10 cellular contexts compared by ENCODE assay signal in genomic region chr11:65170058-65170534, GRCh38. TPM values are rescaled to one million over a fixed set of nuclear protein-coding genes. Genes with fewer than 3 reads are reported as not detected.
A peak's percentile ranks its signal among the peaks of the same experiment; 100 is the strongest.
DNase-seq lines count a peak whose midpoint lies in the region; ATAC-seq and TF ChIP-seq lines count a peak whose summit lies in the region.
"Had no signal": no experiment of that assay in that cellular context is flagged by ENCODE, and none has a peak within 500 bp of the region (broad histone marks: within the 10 kb centered on the region; RNA-seq: fewer than 3 reads in every experiment).

A gene with protein sequence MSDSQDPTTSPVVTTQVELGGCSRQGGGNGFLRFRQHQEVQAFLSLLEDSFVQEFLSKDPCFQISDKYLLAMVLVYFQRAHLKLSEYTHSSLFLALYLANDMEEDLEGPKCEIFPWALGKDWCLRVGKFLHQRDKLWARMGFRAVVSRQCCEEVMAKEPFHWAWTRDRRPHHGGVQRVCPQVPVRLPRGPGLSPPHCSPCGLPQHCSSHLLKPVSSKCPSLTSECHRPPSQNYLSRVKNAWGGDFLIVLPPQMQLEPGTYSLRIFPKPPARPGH (plus strand): TSS chr11:65170233. CDS start chr11:65171358, 1,125 bp downstream.

- H3K27ac Mint-ChIP-seq in activated T-cell treated with anti-CD3 and anti-CD28 coated beads, Interleukin-2, amount 50 U/mL, for 72 hours, result peak within 1 kb of the TSS; percentile 51
- peak within 1 kb of the TSS; percentile 85 to 91 for H3K27ac Mint-ChIP-seq in stimulated activated naive CD8-positive, alpha-beta T cell treated with anti-CD3 and anti-CD28 coated beads, Interleukin-15, amount 100 ng/mL, for 72 hours

- no peaks in the 10 kb centered on the region for H3K36me3 Mint-ChIP-seq in activated T-cell treated with anti-CD3 and anti-CD28 coated beads, Interleukin-2, amount 50 U/mL, for 72 hours (ENCODE audit: insufficient read depth in 2 of 2)

- no peaks in the 10 kb centered on the region for H3K9me3 ChIP-seq in SJSA1 (replicated peaks)
- no peaks in the 10 kb centered on the region for H3K9me3 ChIP-seq in effector memory CD4-positive, alpha-beta T cell (ENCODE audit: control insufficient read depth, low read length)

- H3K9me3 Mint-ChIP-seq in activated T-cell treated with anti-CD3 and anti-CD28 coated beads, Interleukin-2, amount 50 U/mL, for 72 hours, result no peaks in the 10 kb centered on the region
- no peaks in the 10 kb centered on the region for H3K9me3 Mint-ChIP-seq in stimulated activated naive CD8-positive, alpha-beta T cell treated with anti-CD3 and anti-CD28 coated beads, Interleukin-15, amount 100 ng/mL, for 72 hours

- no peak for ATAC-seq in activated T-cell treated with anti-CD3 and anti-CD28 coated beads, Interleukin-2, amount 50 U/mL, for 72 hours (replicated peaks in 1 of 2)
- no peak for ATAC-seq in stimulated activated naive CD8-positive, alpha-beta T cell treated with anti-CD3 and anti-CD28 coated beads, Interleukin-15, amount 100 ng/mL, for 72 hours

- TF ChIP-seq CTCF in fibroblast of villous mesenchyme (IDR thresholded peaks at IDR 0.05; ENCODE audit: insufficient read depth, low read depth, low read length), result no peak

- no peaks in the 10 kb centered on the region for H3K27me3 ChIP-seq in SJSA1 (replicated peaks)
- H3K27me3 ChIP-seq in effector memory CD4-positive, alpha-beta T cell (replicated peaks; ENCODE audit: control insufficient read depth, insufficient read depth, low read length, poor library complexity, severe bottlenecking), result no peaks in the 10 kb centered on the region

- H3K4me3 ChIP-seq in SJSA1 (no peak within 1 kb of the TSS), fibroblast of villous mesenchyme (ENCODE audit: low read depth, low read length) (no peak within 1 kb of the TSS)
- no peak within 1 kb of the TSS for H3K4me3 ChIP-seq in effector memory CD4-positive, alpha-beta T cell (ENCODE audit: insufficient read depth, low read depth, low read length, poor library complexity, severe bottlenecking)

- no peaks in the 10 kb centered on the region for H3K27me3 Mint-ChIP-seq in activated T-cell treated with anti-CD3 and anti-CD28 coated beads, Interleukin-2, amount 50 U/mL, for 72 hours (ENCODE audit: low read depth)
- H3K27me3 Mint-ChIP-seq in stimulated activated naive CD8-positive, alpha-beta T cell treated with anti-CD3 and anti-CD28 coated beads, Interleukin-15, amount 100 ng/mL, for 72 hours, result no peaks in the 10 kb centered on the region

- peak within 1 kb of the TSS; percentile 66 for H3K27ac ChIP-seq in SJSA1
- H3K27ac ChIP-seq in effector memory CD4-positive, alpha-beta T cell (ENCODE audit: insufficient read depth, low read length, poor library complexity, severe bottlenecking), result no peak within 1 kb of the TSS

- no peak for DNase-seq in activated T-cell treated with anti-CD3 and anti-CD28 coated beads, Interleukin-2, amount 50 U/mL, for 72 hours
- DNase-seq in activated T-cell treated with anti-CD3 and anti-CD28 coated beads for 4 hours, result no peak
- no peak for DNase-seq in SJSA1 (ENCODE audit: low read depth in 1 of 2, low spot score in 2 of 2)
- DNase-seq in fibroblast of villous mesenchyme (ENCODE audit: low read depth), result peak; percentile 47
- no peak for DNase-seq in stimulated activated naive CD8-positive, alpha-beta T cell treated with anti-CD3 and anti-CD28 coated beads, Interleukin-15, amount 100 ng/mL, for 72 hours
- DNase-seq in NCI-H774 (lab: John Stamatoyannopoulos, UW), result no peak
- DNase-seq in activated effector memory CD4-positive, alpha-beta T cell treated with anti-CD3 and anti-CD28 coated beads, Interleukin-2, amount 50 U/mL, for 16 hours, result no peak
- DNase-seq in effector memory CD4-positive, alpha-beta T cell, result no peak
- DNase-seq: occipital lobe, SW 1271 had no signal

- peaks cover 14% of the 10 kb centered on the region for H3K4me1 Mint-ChIP-seq in activated T-cell treated with anti-CD3 and anti-CD28 coated beads, Interleukin-2, amount 50 U/mL, for 72 hours (ENCODE audit: low read depth)
- peaks cover 11% of the 10 kb centered on the region for H3K4me1 Mint-ChIP-seq in stimulated activated naive CD8-positive, alpha-beta T cell treated with anti-CD3 and anti-CD28 coated beads, Interleukin-15, amount 100 ng/mL, for 72 hours

- H3K4me3 Mint-ChIP-seq in activated T-cell treated with anti-CD3 and anti-CD28 coated beads, Interleukin-2, amount 50 U/mL, for 72 hours, result peak within 1 kb of the TSS; percentile 1 to 45
- H3K4me3 Mint-ChIP-seq in stimulated activated naive CD8-positive, alpha-beta T cell treated with anti-CD3 and anti-CD28 coated beads, Interleukin-15, amount 100 ng/mL, for 72 hours, result no peak within 1 kb of the TSS

- peaks cover 20% of the 10 kb centered on the region for H3K4me1 ChIP-seq in SJSA1 (replicated peaks)
- no peaks in the 10 kb centered on the region for H3K4me1 ChIP-seq in effector memory CD4-positive, alpha-beta T cell (ENCODE audit: control insufficient read depth, insufficient read depth, low read length, poor library complexity, severe bottlenecking)

- H3K36me3 ChIP-seq in SJSA1, result no peaks in the 10 kb centered on the region
- no peaks in the 10 kb centered on the region for H3K36me3 ChIP-seq in effector memory CD4-positive, alpha-beta T cell (ENCODE audit: control insufficient read depth, insufficient read depth, low read length)

RNA-seq across cellular contexts. Expression of the gene that starts here (rescaled TPM):
- not detected for total RNA-seq in activated T-cell treated with anti-CD3 and anti-CD28 coated beads, Interleukin-2, amount 50 U/mL, for 72 hours
- not detected in 2 replicates for total RNA-seq in SJSA1 (2014; rRNA removed; shearing (Covaris generic))
- not detected in 2 replicates for total RNA-seq in fibroblast of villous mesenchyme
- total RNA-seq: occipital lobe had no signal

Comparison
In these comparisons a context has a peak if more than half of its experiments do, and no peak if none do; other contexts are left out.
1. Peak in DNase-seq in fibroblast of villous mesenchyme; RNA of the gene not detected or under 1 TPM.
2. H3K4me3 Mint-ChIP-seq: peak in activated T-cell treated with anti-CD3 and anti-CD28 coated beads, Interleukin-2, amount 50 U/mL, for 72 hours (2 of 2); none in stimulated activated naive CD8-positive, alpha-beta T cell treated with anti-CD3 and anti-CD28 coated beads, Interleukin-15, amount 100 ng/mL, for 72 hours (0 of 2).